Comparison of ENCODE assay signal across 8 cellular contexts in the genomic region with DNA sequence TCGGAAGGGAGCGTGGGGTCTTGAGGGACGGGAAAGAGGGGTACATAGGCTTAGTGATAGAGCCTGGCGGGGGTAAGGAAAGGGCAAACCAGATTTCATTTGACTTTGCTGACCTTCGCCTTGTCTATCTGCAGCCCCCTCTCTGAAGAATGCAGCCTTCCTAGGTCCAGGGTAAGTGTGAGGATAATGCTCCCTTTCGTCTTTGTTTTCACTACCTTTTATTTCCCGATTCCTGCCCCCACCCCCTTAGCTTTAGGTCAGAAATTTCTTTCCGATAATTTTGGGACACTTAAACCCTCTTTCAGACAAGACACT. TPM values are rescaled to one million over a fixed set of nuclear protein-coding genes. Genes with fewer than 3 reads are reported as not detected.
DNase-seq lines count a peak whose midpoint lies in the region; ATAC-seq and TF ChIP-seq lines count a peak whose summit lies in the region.

No MANE protein-coding gene starts in this region.

- H3K4me1 Mint-ChIP-seq in activated naive CD4-positive, alpha-beta T cell treated with anti-CD3 and anti-CD28 coated beads, Interleukin-2, amount 10 ng/mL, durations not matched to agents 7 days and 5 days: peaks cover 88% of the 10 kb centered on the region
- peaks cover 51% of the 10 kb centered on the region for H3K4me1 Mint-ChIP-seq in memory B cell

- WGBS in body of pancreas, 2 donors: 0 to 1% methylated on average over 8 of the region's 8 CpGs

- H3K27me3 ChIP-seq in body of pancreas: no peaks in the 10 kb centered on the region
- H3K27me3 ChIP-seq in upper lobe of right lung: no peaks in the 10 kb centered on the region

- H3K4me3 ChIP-seq in body of pancreas (peak overlapping the region; percentile 45 to 90), upper lobe of right lung (peak overlapping the region; percentile 67)

- H3K36me3 Mint-ChIP-seq in activated naive CD4-positive, alpha-beta T cell treated with anti-CD3 and anti-CD28 coated beads, Interleukin-2, amount 10 ng/mL, durations not matched to agents 7 days and 5 days: peaks cover 75% of the 10 kb centered on the region
- peaks cover 23% of the 10 kb centered on the region for H3K36me3 Mint-ChIP-seq in memory B cell

- H3K27ac Mint-ChIP-seq in activated naive CD4-positive, alpha-beta T cell treated with anti-CD3 and anti-CD28 coated beads, Interleukin-2, amount 10 ng/mL, durations not matched to agents 7 days and 5 days: peak overlapping the region; percentile 95
- H3K27ac Mint-ChIP-seq in memory B cell: peak overlapping the region; percentile 100

- ATAC-seq in body of pancreas (no peak), memory B cell (ENCODE audit: low read depth) (no peak), upper lobe of right lung (no peak), GM18511 (IDR thresholded peaks at IDR 0.05; ENCODE audit: unreplicated experiment) (no peak)

- TF ChIP-seq CTCF in body of pancreas (IDR thresholded peaks at IDR 0.05) (no peak), upper lobe of right lung (IDR thresholded peaks at IDR 0.05) (no peak)

- peaks cover 50% of the 10 kb centered on the region for H3K4me1 ChIP-seq in body of pancreas
- peaks cover 47% of the 10 kb centered on the region for H3K4me1 ChIP-seq in upper lobe of right lung

- peak overlapping the region; percentile 100 for H3K4me3 Mint-ChIP-seq in activated naive CD4-positive, alpha-beta T cell treated with anti-CD3 and anti-CD28 coated beads, Interleukin-2, amount 10 ng/mL, durations not matched to agents 7 days and 5 days
- peak overlapping the region; percentile 100 for H3K4me3 Mint-ChIP-seq in memory B cell

- TF ChIP-seq POLR2A in body of pancreas (IDR thresholded peaks at IDR 0.05): no peak

- CTCF ChIA-PET in activated naive CD4-positive, alpha-beta T cell treated with anti-CD3 and anti-CD28 coated beads, Interleukin-2, amount 10 ng/mL, durations not matched to agents 7 days and 5 days (lab: Charles Lee): interaction anchor here (1.5 to 4.1 kb wide), 3 partner anchors 10 to 305 kb away, joined by 5 to 12 read pairs (median 6); no protein-coding TSS in a partner anchor

- H3K27ac ChIP-seq in body of pancreas: peak overlapping the region; percentile 37 to 86 (median 76)
- H3K27ac ChIP-seq in upper lobe of right lung: peak overlapping the region; percentile 75

- no peak for DNase-seq in activated naive CD4-positive, alpha-beta T cell treated with anti-CD3 and anti-CD28 coated beads, Interleukin-2, amount 10 ng/mL, durations not matched to agents 7 days and 5 days
- DNase-seq in activated naive CD4-positive, alpha-beta T cell treated with anti-CD3 and anti-CD28 coated beads, Interleukin-2, amount 50 U/mL, for 16 hours: no peak
- DNase-seq in body of pancreas: no peak
- DNase-seq in memory B cell (ENCODE audit: low spot score in 2 of 2): no peak
- no peak for DNase-seq in upper lobe of right lung
- no peak for DNase-seq in AML-193 (lab: John Stamatoyannopoulos, UW)
- DNase-seq in D341Med (ENCODE audit: low spot score): no peak

- no peaks in the 10 kb centered on the region for H3K9me3 Mint-ChIP-seq in activated naive CD4-positive, alpha-beta T cell treated with anti-CD3 and anti-CD28 coated beads, Interleukin-2, amount 10 ng/mL, durations not matched to agents 7 days and 5 days
- no peaks in the 10 kb centered on the region for H3K9me3 Mint-ChIP-seq in memory B cell

- H3K36me3 ChIP-seq in body of pancreas (replicated peaks in 1 of 2; ENCODE audit: insufficient read depth in 1 of 2, low read depth in 2 of 2) (no peaks in the 10 kb centered on the region), upper lobe of right lung (peaks cover 51% of the 10 kb centered on the region)

- intact Hi-C loops in body of pancreas (cut with DNase I): no loop called here
- intact Hi-C loops in upper lobe of right lung (cut with DNase I): no loop called here

- H3K9me3 ChIP-seq in body of pancreas: no peaks in the 10 kb centered on the region
- no peaks in the 10 kb centered on the region for H3K9me3 ChIP-seq in upper lobe of right lung

- H3K27me3 Mint-ChIP-seq in activated naive CD4-positive, alpha-beta T cell treated with anti-CD3 and anti-CD28 coated beads, Interleukin-2, amount 10 ng/mL, durations not matched to agents 7 days and 5 days: no peaks in the 10 kb centered on the region
- H3K27me3 Mint-ChIP-seq in memory B cell: no peaks in the 10 kb centered on the region

RNA-seq across cellular contexts. Expression of gene ATP5PB, which starts 0.4 kb away (rescaled TPM):
- 10 to 100 TPM; 55.0 to 91.0 TPM for total RNA-seq in body of pancreas
- 132 TPM for total RNA-seq in upper lobe of right lung

RNA-seq across cellular contexts. Expression of gene WDR77, which starts 0.6 kb away (rescaled TPM):
- total RNA-seq in body of pancreas: 10 to 100 TPM; 14.8 to 18.2 TPM
- total RNA-seq in upper lobe of right lung: 20.1 TPM

RNA-seq across cellular contexts. Expression of gene OVGP1, which starts 22.1 kb away (rescaled TPM):
- total RNA-seq in body of pancreas (1 to 10 TPM; 1.6 to 3.4 TPM), upper lobe of right lung (1.4 TPM)

RNA-seq across cellular contexts. Expression of gene C1orf162, which starts 24.1 kb away (rescaled TPM):
- 1 to 10 TPM; 5.3 to 6.0 TPM for total RNA-seq in body of pancreas
- total RNA-seq in upper lobe of right lung: 79.3 TPM

RNA-seq across cellular contexts. Expression of gene ADORA3, which starts 53.8 kb away (rescaled TPM):
- total RNA-seq in body of pancreas (1 to 10 TPM; 1.6 to 3.6 TPM), upper lobe of right lung (9.3 TPM)
